Comparison of ENCODE assay signal across 10 cellular contexts in the genomic region with DNA sequence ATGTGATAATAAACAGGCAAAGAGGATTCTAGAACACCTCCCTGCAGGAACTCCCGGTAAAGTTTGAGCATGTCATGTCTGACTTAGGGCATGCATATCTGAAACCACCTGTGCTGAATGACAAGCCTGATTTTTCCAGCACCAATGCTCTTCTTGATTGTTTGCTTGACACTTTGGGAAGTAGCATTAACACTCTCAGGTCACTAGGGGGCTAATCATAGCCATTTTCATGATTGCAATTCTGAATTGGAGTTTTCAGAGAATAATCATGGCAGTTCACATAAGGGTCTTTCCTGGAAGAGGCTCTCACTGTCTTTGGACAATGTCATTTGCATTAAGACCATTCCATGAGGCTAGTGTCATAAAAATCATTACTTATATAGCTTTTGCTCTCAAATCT.
DNase-seq lines count a peak whose midpoint lies in the region; ATAC-seq and TF ChIP-seq lines count a peak whose summit lies in the region.
"Had no signal": no experiment of that assay in that cellular context is flagged by ENCODE, and none has a peak within 500 bp of the region (broad histone marks: within the 10 kb centered on the region; RNA-seq: fewer than 3 reads in every experiment).

No MANE protein-coding gene starts in this region.

- no peak for DNase-seq in HFFc6
- DNase-seq in astrocyte of the hippocampus (ENCODE audit: low read depth, low spot score) = peak; percentile 21
- no peak for DNase-seq in right lobe of liver
- no peak for DNase-seq in posterior vena cava (ENCODE audit: low spot score)
- no peak for DNase-seq in DMS153 treated with DMSO at 0.1 percent for 48 hours (lab: John Stamatoyannopoulos, UW; ENCODE audit: unreplicated experiment)
- DNase-seq in KG1 (lab: John Stamatoyannopoulos, UW) = no peak
- DNase-seq: naive B cell, NCI-H1694 treated with DMSO at 0.1 percent for 48 hours had no signal

- H3K27ac Mint-ChIP-seq in HFFc6 = no peak overlapping the region
- H3K27ac Mint-ChIP-seq: naive B cell had no signal

- WGBS in right lobe of liver (ENCODE audit: insufficient coverage, low coverage, low lambda C conversion rate, missing lambda C conversion rate) = 57% methylated on average over 1 of the region's 1 CpG

- no peaks in the 10 kb centered on the region for H3K4me1 ChIP-seq in DOHH2 (ENCODE audit: control insufficient read depth, low read length)
- H3K4me1 ChIP-seq in right lobe of liver = no peaks in the 10 kb centered on the region
- H3K4me1 ChIP-seq: suprapubic skin had no signal

- no peaks in the 10 kb centered on the region for H3K79me2 ChIP-seq in DOHH2 (ENCODE audit: control insufficient read depth, low read length)

- no peaks in the 10 kb centered on the region for H3K4me1 Mint-ChIP-seq in HFFc6 (ENCODE audit: low read depth)
- H3K4me1 Mint-ChIP-seq: naive B cell had no signal

- no peak overlapping the region for H3K4me3 Mint-ChIP-seq in HFFc6
- H3K4me3 Mint-ChIP-seq: naive B cell had no signal

- no peaks in the 10 kb centered on the region for H3F3A ChIP-seq in DOHH2 (ENCODE audit: control insufficient read depth, insufficient read depth)

- H3K36me3 ChIP-seq in DOHH2 (ENCODE audit: control insufficient read depth, low read length) (no peaks in the 10 kb centered on the region), right lobe of liver (no peaks in the 10 kb centered on the region)
- H3K36me3 ChIP-seq: suprapubic skin had no signal

- H3K36me3 Mint-ChIP-seq in HFFc6 (ENCODE audit: low read depth) = no peaks in the 10 kb centered on the region
- H3K36me3 Mint-ChIP-seq: naive B cell had no signal

- intact Hi-C loops in right lobe of liver (cut with DNase I) (no loop called here), posterior vena cava (cut with DNase I) (loop anchor here in 1 of 2 donors (5.0 kb wide), 1 partner anchor 1812 kb away; no protein-coding TSS in a partner anchor)

- TF ChIP-seq CTCF in DOHH2 (IDR thresholded peaks at IDR 0.05; ENCODE audit: low read depth, low read length, poor library complexity, severe bottlenecking) (peak; percentile 41), HFFc6 (IDR thresholded peaks at IDR 0.05) (peak; percentile 40), right lobe of liver (IDR thresholded peaks at IDR 0.05) (peak; percentile 16 to 32 (median 22))

- ATAC-seq in right lobe of liver = no peak

- H3K4me3 ChIP-seq in DOHH2 (ENCODE audit: low read length) (no peak overlapping the region), right lobe of liver (no peak overlapping the region)
- H3K4me3 ChIP-seq: suprapubic skin had no signal

- H3K4me2 ChIP-seq in DOHH2 (ENCODE audit: low read length) = no peak overlapping the region

- no peaks in the 10 kb centered on the region for H3K9me3 ChIP-seq in DOHH2 (ENCODE audit: control insufficient read depth, insufficient read depth, low read length)
- H3K9me3 ChIP-seq in right lobe of liver = no peaks in the 10 kb centered on the region
- H3K9me3 ChIP-seq: suprapubic skin had no signal

- H3K27me3 ChIP-seq in DOHH2 (ENCODE audit: control insufficient read depth, low read length) (no peaks in the 10 kb centered on the region), right lobe of liver (no peaks in the 10 kb centered on the region)
- H3K27me3 ChIP-seq: suprapubic skin had no signal

- H3K27ac ChIP-seq in DOHH2 (ENCODE audit: low read depth, low read length) (no peak overlapping the region), right lobe of liver (no peak overlapping the region)
- H3K27ac ChIP-seq: suprapubic skin had no signal

- H3K27me3 Mint-ChIP-seq in HFFc6 (ENCODE audit: insufficient read depth) = peaks cover 3% of the 10 kb centered on the region; the same call in 1 of the 2 replicates
- H3K27me3 Mint-ChIP-seq: naive B cell had no signal

- no peaks in the 10 kb centered on the region for H4K20me1 ChIP-seq in DOHH2 (ENCODE audit: control insufficient read depth, insufficient read depth, low read depth, low read length)

- H3K9me2 ChIP-seq in DOHH2 (replicated peaks; ENCODE audit: control insufficient read depth, low read length) = no peaks in the 10 kb centered on the region

- peaks cover 25% of the 10 kb centered on the region for H3K9me3 Mint-ChIP-seq in HFFc6
- H3K9me3 Mint-ChIP-seq: naive B cell had no signal

- TF ChIP-seq POLR2A in right lobe of liver (IDR thresholded peaks at IDR 0.05) = no peak
